29 cellular contexts compared by ENCODE assay signal in the genomic region with DNA sequence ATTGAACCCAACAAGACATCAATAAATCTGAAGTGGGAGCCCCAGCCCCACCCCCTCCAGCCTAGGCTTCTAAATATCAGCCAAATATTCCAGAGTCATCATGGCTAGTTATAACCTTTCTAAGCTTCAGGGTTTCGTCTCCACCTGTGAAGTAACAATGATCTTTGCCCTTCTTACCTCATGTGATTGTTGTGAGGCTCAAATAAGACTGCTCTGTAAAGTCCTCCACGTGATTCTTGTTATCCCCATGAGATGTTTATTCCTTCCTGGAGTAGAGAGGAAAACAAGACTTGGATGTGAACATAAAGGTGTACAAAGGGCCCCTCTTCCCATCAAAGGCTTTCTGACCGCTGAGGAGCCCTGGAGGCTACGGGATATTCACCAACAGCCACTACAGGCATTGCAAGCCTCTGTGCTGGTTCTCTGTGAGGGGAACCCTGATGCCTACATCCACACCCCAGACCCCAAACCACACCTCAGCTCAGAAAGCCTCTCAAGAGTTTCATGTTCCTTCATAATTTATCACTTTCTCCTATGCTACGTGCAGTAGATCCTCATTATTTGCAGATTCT.
"Had no signal": no experiment of that assay in that cellular context is flagged by ENCODE, and none has a peak within 500 bp of the region (broad histone marks: within the 10 kb centered on the region; RNA-seq: fewer than 3 reads in every experiment).

No MANE protein-coding gene starts in this region.

- H3K4me3 ChIP-seq: adrenal gland, body of pancreas, heart left ventricle had no signal

- FAIRE-seq: colon, frontal cortex had no signal

- H3K27me3 ChIP-seq: adrenal gland, body of pancreas, heart left ventricle had no signal

- H3K36me3 ChIP-seq: adrenal gland, heart left ventricle had no signal

- DNase-seq: activated CD4-positive, alpha-beta memory T cell treated with anti-CD3 and anti-CD28 coated beads for 36 hours; activated CD4-positive, alpha-beta T cell treated with anti-CD3 and anti-CD28 coated beads for 1 hour; activated CD4-positive, alpha-beta T cell treated with anti-CD3 and anti-CD28 coated beads for 4 hours; activated CD4-positive, alpha-beta T cell treated with anti-CD3 and anti-CD28 coated beads, Interleukin-2, amount 50 U/mL, for 1 hour; activated CD8-positive, alpha-beta memory T cell treated with anti-CD3 and anti-CD28 coated beads, Interleukin-2, amount 10 ng/mL, durations not matched to agents 7 days and 5 days; activated CD8-positive, alpha-beta memory T cell treated with anti-CD3 and anti-CD28 coated beads, Interleukin-2, amount 50 U/mL, for 4 hours; activated CD8-positive, alpha-beta T cell treated with anti-CD3 and anti-CD28 coated beads, Interleukin-2, amount 10 ng/mL, durations not matched to agents 7 days and 5 days; activated effector memory CD4-positive, alpha-beta T cell treated with anti-CD3 and anti-CD28 coated beads, Interleukin-2, amount 50 U/mL, for 16 hours; activated naive CD4-positive, alpha-beta T cell treated with anti-CD3 and anti-CD28 coated beads for 36 hours; activated naive CD8-positive, alpha-beta T cell treated with anti-CD3 and anti-CD28 coated beads for 36 hours; activated naive CD8-positive, alpha-beta T cell treated with anti-CD3 and anti-CD28 coated beads, Interleukin-2, amount 50 U/mL, for 24 hours; activated T-cell treated with anti-CD3 and anti-CD28 coated beads, Interleukin-2, amount 50 U/mL, for 1 hour; activated T-cell treated with anti-CD3 and anti-CD28 coated beads, Interleukin-2, amount 50 U/mL, for 48 hours; adrenal gland; amygdala; aorta; body of pancreas; caudate nucleus; cortex of kidney; dermis blood vessel endothelial cell; effector CD4-positive, alpha-beta T cell; effector memory CD8-positive, alpha-beta T cell; erythroblast; foreskin fibroblast; glutamatergic neuron; heart left ventricle; T-helper 2 cell had no signal

- H3K27ac ChIP-seq: adrenal gland, body of pancreas, heart left ventricle had no signal

- ATAC-seq: activated CD8-positive, alpha-beta memory T cell treated with anti-CD3 and anti-CD28 coated beads, Interleukin-2, amount 10 ng/mL, durations not matched to agents 7 days and 5 days; activated CD8-positive, alpha-beta T cell treated with anti-CD3 and anti-CD28 coated beads, Interleukin-2, amount 10 ng/mL, durations not matched to agents 7 days and 5 days; activated naive CD8-positive, alpha-beta T cell treated with anti-CD3 and anti-CD28 coated beads, Interleukin-2, amount 50 U/mL, for 24 hours; body of pancreas; effector memory CD8-positive, alpha-beta T cell; heart left ventricle had no signal

- H3K9me3 ChIP-seq: adrenal gland, body of pancreas, heart left ventricle had no signal

- H3K4me1 ChIP-seq: adrenal gland, heart left ventricle had no signal
